ENCODE assay signal across 20 cellular contexts in genomic region chr2:9280204-9280603, GRCh38.
"Had no signal": no experiment of that assay in that cellular context is flagged by ENCODE, and none has a peak within 500 bp of the region (broad histone marks: within the 10 kb centered on the region; RNA-seq: fewer than 3 reads in every experiment).

No MANE protein-coding gene starts in this region.

- H3K36me3 ChIP-seq: neutrophil, uterus had no signal

- H3K4me3 ChIP-seq: body of pancreas, coronary artery, hepatocyte, lung, tibial nerve, uterus had no signal

- H3K9me3 ChIP-seq: body of pancreas, neutrophil, tibial nerve, uterus had no signal

- H3K27ac Mint-ChIP-seq: activated CD4-positive, alpha-beta T cell treated with anti-CD3 and anti-CD28 coated beads, Interleukin-2, amount 10 ng/mL, durations not matched to agents 7 days and 5 days; activated naive CD8-positive, alpha-beta T cell treated with anti-CD3 and anti-CD28 coated beads for 36 hours; naive thymus-derived CD4-positive, alpha-beta T cell had no signal

- H3K4me2 ChIP-seq: hepatocyte had no signal

- DNase-seq: activated CD4-positive, alpha-beta T cell treated with anti-CD3 and anti-CD28 coated beads, Interleukin-2, amount 10 ng/mL, durations not matched to agents 7 days and 5 days; activated CD8-positive, alpha-beta memory T cell treated with anti-CD3 and anti-CD28 coated beads for 24 hours; activated gamma-delta T cell treated with Interleukin-2 at 50 U/mL for 16 hours; activated naive CD8-positive, alpha-beta T cell treated with anti-CD3 and anti-CD28 coated beads for 36 hours; amygdala; body of pancreas; central memory CD4-positive, alpha-beta T cell; islet precursor cell; midbrain; naive thymus-derived CD4-positive, alpha-beta T cell; stimulated activated CD4-positive, alpha-beta T cell treated with anti-CD3 and anti-CD28 coated beads, Interleukin-4, amount 100 ng/mL, for 24 hours; stimulated activated naive CD4-positive, alpha-beta T cell; substantia nigra; uterus had no signal

- ATAC-seq: body of pancreas; esophagus mucosa; naive thymus-derived CD4-positive, alpha-beta T cell had no signal

- H3K27me3 ChIP-seq: body of pancreas, hepatocyte, neutrophil, tibial nerve, uterus had no signal

- H3K27me3 Mint-ChIP-seq: activated naive CD8-positive, alpha-beta T cell treated with anti-CD3 and anti-CD28 coated beads for 36 hours had no signal

- H3K9me3 Mint-ChIP-seq: activated CD4-positive, alpha-beta T cell treated with anti-CD3 and anti-CD28 coated beads, Interleukin-2, amount 10 ng/mL, durations not matched to agents 7 days and 5 days; activated naive CD8-positive, alpha-beta T cell treated with anti-CD3 and anti-CD28 coated beads for 36 hours; naive thymus-derived CD4-positive, alpha-beta T cell had no signal

- H3K4me3 Mint-ChIP-seq: activated CD4-positive, alpha-beta T cell treated with anti-CD3 and anti-CD28 coated beads, Interleukin-2, amount 10 ng/mL, durations not matched to agents 7 days and 5 days; activated naive CD8-positive, alpha-beta T cell treated with anti-CD3 and anti-CD28 coated beads for 36 hours; naive thymus-derived CD4-positive, alpha-beta T cell had no signal

- H3K36me3 Mint-ChIP-seq: activated naive CD8-positive, alpha-beta T cell treated with anti-CD3 and anti-CD28 coated beads for 36 hours; naive thymus-derived CD4-positive, alpha-beta T cell had no signal

- H3K27ac ChIP-seq: body of pancreas, coronary artery, hepatocyte, neutrophil, tibial nerve, uterus had no signal

- H3K4me1 Mint-ChIP-seq: activated CD4-positive, alpha-beta T cell treated with anti-CD3 and anti-CD28 coated beads, Interleukin-2, amount 10 ng/mL, durations not matched to agents 7 days and 5 days; activated naive CD8-positive, alpha-beta T cell treated with anti-CD3 and anti-CD28 coated beads for 36 hours had no signal
